8 cellular contexts compared by ENCODE assay signal in the genomic region with DNA sequence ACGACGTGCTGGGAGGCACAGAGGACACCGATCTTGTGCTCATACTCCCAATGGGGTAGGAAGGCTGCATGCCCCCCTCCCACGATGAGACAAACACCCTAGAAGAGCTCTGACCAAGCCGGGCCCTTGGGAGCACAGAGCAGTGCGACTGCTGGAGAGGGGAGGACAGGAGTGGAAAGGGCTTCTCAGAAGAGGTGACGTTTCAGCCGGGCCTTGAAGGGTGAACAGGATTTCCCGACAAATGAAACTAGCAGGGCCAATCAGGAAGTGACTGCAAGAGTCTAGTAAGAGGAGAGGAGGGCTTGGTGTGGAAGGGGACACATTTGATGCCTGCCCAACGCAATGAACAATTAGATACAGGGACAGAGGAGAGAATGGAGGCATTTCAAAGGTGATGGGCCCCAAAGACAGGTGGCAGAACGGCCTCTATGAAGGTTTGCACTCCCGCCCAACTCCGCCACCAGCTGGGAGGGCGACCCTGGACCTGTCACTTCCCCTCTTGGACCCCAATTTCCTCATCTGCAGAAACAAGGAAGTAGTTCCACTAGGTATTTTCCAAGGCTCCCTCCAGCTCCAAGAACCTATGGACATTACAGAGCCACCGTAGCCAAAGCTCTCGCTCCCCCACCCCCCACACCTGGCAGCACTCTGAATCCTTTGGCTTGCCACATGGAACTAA. TPM values are rescaled to one million over a fixed set of nuclear protein-coding genes. Genes with fewer than 3 reads are reported as not detected.
DNase-seq lines count a peak whose midpoint lies in the region; ATAC-seq and TF ChIP-seq lines count a peak whose summit lies in the region.

No MANE protein-coding gene starts in this region.

- no peaks in the 10 kb centered on the region for H3K9me3 Mint-ChIP-seq in activated CD4-positive, alpha-beta T cell treated with anti-CD3 and anti-CD28 coated beads, Interleukin-2, amount 10 ng/mL, durations not matched to agents 7 days and 5 days

- ATAC-seq in heart right ventricle (no peak), Right ventricle myocardium inferior (no peak), right lobe of liver (no peak), upper lobe of right lung (no peak), HG03442 (IDR thresholded peaks at IDR 0.05; ENCODE audit: unreplicated experiment) (no peak)

- no peak for TF ChIP-seq POLR2A in right lobe of liver (IDR thresholded peaks at IDR 0.05)

- peaks cover 30% of the 10 kb centered on the region for H3K4me1 Mint-ChIP-seq in activated CD4-positive, alpha-beta T cell treated with anti-CD3 and anti-CD28 coated beads, Interleukin-2, amount 10 ng/mL, durations not matched to agents 7 days and 5 days

- POLR2A ChIA-PET in activated CD4-positive, alpha-beta T cell treated with anti-CD3 and anti-CD28 coated beads, Interleukin-2, amount 10 ng/mL, durations not matched to agents 7 days and 5 days (lab: Charles Lee): interaction anchor here (0.6 kb wide), 1 partner anchor 158 kb away, joined by 4 read pairs; no protein-coding TSS in a partner anchor
- POLR2A ChIA-PET in GM10248 (lab: Yijun Ruan, JAX): interaction anchor here (0.9 kb wide), 1 partner anchor 20 kb away, joined by 3 read pairs; no protein-coding TSS in a partner anchor

- H3K27me3 Mint-ChIP-seq in activated CD4-positive, alpha-beta T cell treated with anti-CD3 and anti-CD28 coated beads, Interleukin-2, amount 10 ng/mL, durations not matched to agents 7 days and 5 days: no peaks in the 10 kb centered on the region

- 52 to 64% methylated on average over 16 of the region's 16 CpGs for WGBS in heart right ventricle, 2 donors
- 62% methylated on average over 13 of the region's 16 CpGs for WGBS in right lobe of liver (ENCODE audit: insufficient coverage, low coverage, low lambda C conversion rate, missing lambda C conversion rate)

- H3K36me3 Mint-ChIP-seq in activated CD4-positive, alpha-beta T cell treated with anti-CD3 and anti-CD28 coated beads, Interleukin-2, amount 10 ng/mL, durations not matched to agents 7 days and 5 days (ENCODE audit: low read depth): peaks cover 36% of the 10 kb centered on the region

- H3K27ac ChIP-seq in heart right ventricle: peak overlapping the region in 6 of 10 donors; percentile 13 to 98 (median 64)
- peak overlapping the region in 2 of 3 donors; percentile 39 to 45 for H3K27ac ChIP-seq in right lobe of liver
- H3K27ac ChIP-seq in upper lobe of right lung: peak overlapping the region; percentile 65

- H3K27ac Mint-ChIP-seq in activated CD4-positive, alpha-beta T cell treated with anti-CD3 and anti-CD28 coated beads, Interleukin-2, amount 10 ng/mL, durations not matched to agents 7 days and 5 days: peak overlapping the region; percentile 90

- H3K4me3 ChIP-seq in heart right ventricle (peak overlapping the region in 4 of 10 donors; percentile 3 to 86 (median 40)), right lobe of liver (no peak overlapping the region), upper lobe of right lung (peak overlapping the region; percentile 68)

- CTCF ChIA-PET in activated CD4-positive, alpha-beta T cell treated with anti-CD3 and anti-CD28 coated beads, Interleukin-2, amount 10 ng/mL, durations not matched to agents 7 days and 5 days (lab: Charles Lee): interaction anchor here (0.6 to 7.6 kb wide), 5 partner anchors 9 to 46 kb away, joined by 3 to 82 read pairs (median 3); partner anchors contain the start of genes ARHGAP4 and RENBP
- CTCF ChIA-PET in GM10248 (lab: Yijun Ruan, JAX): interaction anchor here (0.8 to 14.3 kb wide), 3 partner anchors 18 to 45 kb away, joined by 3 to 137 read pairs (median 9); partner anchors contain the start of genes ARHGAP4 and RENBP

- peak overlapping the region; percentile 100 for H3K4me3 Mint-ChIP-seq in activated CD4-positive, alpha-beta T cell treated with anti-CD3 and anti-CD28 coated beads, Interleukin-2, amount 10 ng/mL, durations not matched to agents 7 days and 5 days

- H3K9me3 ChIP-seq in heart right ventricle (no peaks in the 10 kb centered on the region), right lobe of liver (no peaks in the 10 kb centered on the region), upper lobe of right lung (no peaks in the 10 kb centered on the region)

- H3K4me1 ChIP-seq in heart right ventricle (peaks cover 8 to 59% (median 42%) of the 10 kb centered on the region in 9 donors), right lobe of liver (peaks cover 0 to 41% (median 0%) of the 10 kb centered on the region in 4 donors), upper lobe of right lung (peaks cover 34% of the 10 kb centered on the region)

- DNase-seq in heart right ventricle (no peak), Right ventricle myocardium inferior (ENCODE audit: missing footprints) (no peak), right lobe of liver (peak in 1 of 3 donors; percentile 47), upper lobe of right lung (no peak), hypothalamus (lab: John Stamatoyannopoulos, UW) (no peak), GM10248 (ENCODE audit: extremely low spot score) (no peak)
- DNase-seq in activated CD4-positive, alpha-beta T cell treated with anti-CD3 and anti-CD28 coated beads, Interleukin-2, amount 10 ng/mL, durations not matched to agents 7 days and 5 days: peak; percentile 53

- intact Hi-C loops in heart right ventricle (cut with DNase I): no loop called here
- intact Hi-C loops in Right ventricle myocardium inferior (cut with DNase I): no loop called here
- intact Hi-C loops in right lobe of liver (cut with DNase I): no loop called here
- intact Hi-C loops in upper lobe of right lung (cut with DNase I): no loop called here

- H3K36me3 ChIP-seq in heart right ventricle: peaks cover 0 to 19% (median 0%) of the 10 kb centered on the region in 9 donors
- H3K36me3 ChIP-seq in right lobe of liver: peaks cover 0 to 16% (median 3%) of the 10 kb centered on the region in 4 donors
- H3K36me3 ChIP-seq in upper lobe of right lung: peaks cover 7% of the 10 kb centered on the region

- H3K27me3 ChIP-seq in heart right ventricle (peaks cover 0 to 15% (median 0%) of the 10 kb centered on the region in 7 donors), right lobe of liver (no peaks in the 10 kb centered on the region), upper lobe of right lung (no peaks in the 10 kb centered on the region)

- TF ChIP-seq CTCF in heart right ventricle (IDR thresholded peaks at IDR 0.05) (no peak), right lobe of liver (IDR thresholded peaks at IDR 0.05) (no peak), upper lobe of right lung (IDR thresholded peaks at IDR 0.05) (no peak), GM10248 (IDR thresholded peaks at IDR 0.05; ENCODE audit: control extremely low read depth, extremely low read depth, low read depth, missing control alignments) (no peak)

RNA-seq across cellular contexts. Expression of gene HCFC1, which starts 3.9 kb away (rescaled TPM):
- total RNA-seq in heart right ventricle (10 to 100 TPM; 26.5 to 41.6 (median 31.7) TPM), Right ventricle myocardium inferior (25.4 TPM), right lobe of liver (10 to 100 TPM; 15.2 to 32.5 (median 19.7) TPM), upper lobe of right lung (47.5 TPM)
- polyA plus RNA-seq in heart right ventricle: 10 to 100 TPM; 12.3 to 13.9 TPM
- total RNA-seq in activated CD4-positive, alpha-beta T cell treated with anti-CD3 and anti-CD28 coated beads, Interleukin-2, amount 10 ng/mL, durations not matched to agents 7 days and 5 days: 100 to 1,000 TPM; 116 to 121 TPM

RNA-seq across cellular contexts. Expression of gene TMEM187, which starts 4.9 kb away (rescaled TPM):
- total RNA-seq in heart right ventricle (10 to 100 TPM in 3 of 10 donors, 1 to 10 TPM in 7; 4.8 to 13.2 (median 8.0) TPM), Right ventricle myocardium inferior (6.9 TPM), right lobe of liver (10 to 100 TPM in 1 of 6 experiments, 1 to 10 TPM in 5; 3.8 to 10.3 (median 5.9) TPM), upper lobe of right lung (9.0 TPM)
- 1 to 10 TPM; 3.4 to 7.2 TPM for polyA plus RNA-seq in heart right ventricle
- 1 to 10 TPM; 7.9 to 8.5 TPM for total RNA-seq in activated CD4-positive, alpha-beta T cell treated with anti-CD3 and anti-CD28 coated beads, Interleukin-2, amount 10 ng/mL, durations not matched to agents 7 days and 5 days

RNA-seq across cellular contexts. Expression of gene RENBP, which starts 23.2 kb away (rescaled TPM):
- total RNA-seq in heart right ventricle (10 to 100 TPM in 4 of 10 donors, 1 to 10 TPM in 6; 7.0 to 17.0 (median 9.6) TPM), Right ventricle myocardium inferior (8.8 TPM), right lobe of liver (1 to 10 TPM; 2.2 to 9.1 (median 5.2) TPM), upper lobe of right lung (46.4 TPM)
- 10 to 100 TPM in 1 of 2 donors, 1 to 10 TPM in 1; 6.0 to 16.6 TPM for polyA plus RNA-seq in heart right ventricle
- total RNA-seq in activated CD4-positive, alpha-beta T cell treated with anti-CD3 and anti-CD28 coated beads, Interleukin-2, amount 10 ng/mL, durations not matched to agents 7 days and 5 days: 10 to 100 TPM; 14.2 to 16.5 TPM

RNA-seq across cellular contexts. Expression of gene NAA10, which starts 32.8 kb away (rescaled TPM):
- total RNA-seq in heart right ventricle (10 to 100 TPM; 46.9 to 88.9 (median 54.5) TPM), Right ventricle myocardium inferior (80.6 TPM), right lobe of liver (10 to 100 TPM; 36.1 to 56.2 (median 39.7) TPM), upper lobe of right lung (84.6 TPM)
- polyA plus RNA-seq in heart right ventricle: 100 to 1,000 TPM; 151 to 228 TPM
- 10 to 100 TPM; 72.9 to 83.2 TPM for total RNA-seq in activated CD4-positive, alpha-beta T cell treated with anti-CD3 and anti-CD28 coated beads, Interleukin-2, amount 10 ng/mL, durations not matched to agents 7 days and 5 days

RNA-seq across cellular contexts. Expression of gene ARHGAP4, which starts 41.6 kb away (rescaled TPM):
- total RNA-seq in heart right ventricle (10 to 100 TPM in 4 of 10 donors, 1 to 10 TPM in 6; 5.5 to 25.3 (median 8.2) TPM), Right ventricle myocardium inferior (9.7 TPM), right lobe of liver (10 to 100 TPM in 2 of 6 experiments, 1 to 10 TPM in 4; 5.5 to 11.9 (median 8.7) TPM), upper lobe of right lung (69.8 TPM)
- polyA plus RNA-seq in heart right ventricle: 10 to 100 TPM; 19.1 to 65.5 TPM
- total RNA-seq in activated CD4-positive, alpha-beta T cell treated with anti-CD3 and anti-CD28 coated beads, Interleukin-2, amount 10 ng/mL, durations not matched to agents 7 days and 5 days: 100 to 1,000 TPM; 303 to 334 TPM
